32 cellular contexts compared by ENCODE assay signal in genomic region chr1:7280257-7280656, GRCh38.
"Had no signal": no experiment of that assay in that cellular context is flagged by ENCODE, and none has a peak within 500 bp of the region (broad histone marks: within the 10 kb centered on the region; RNA-seq: fewer than 3 reads in every experiment).

No MANE protein-coding gene starts in this region.

- H3K9me3 Mint-ChIP-seq: activated CD4-positive, alpha-beta memory T cell treated with anti-CD3 and anti-CD28 coated beads, Interleukin-2, amount 10 ng/mL, durations not matched to agents 7 days and 5 days; activated CD4-positive, alpha-beta T cell treated with anti-CD3 and anti-CD28 coated beads, Interleukin-2, amount 10 ng/mL, durations not matched to agents 7 days and 5 days; activated T-cell treated with anti-CD3 and anti-CD28 coated beads, Interleukin-2, amount 50 U/mL, for 24 hours; activated T-helper 17 cell treated with anti-CD3 and anti-CD28 coated beads, Interleukin-2, amount 50 U/mL, for 72 hours; stimulated activated naive CD8-positive, alpha-beta T cell treated with anti-CD3 and anti-CD28 coated beads, Interleukin-15, Interleukin-2, amounts not matched to agents 100 ng/mL and 50 ng/mL, for 24 hours had no signal

- H3K4me3 Mint-ChIP-seq: activated CD4-positive, alpha-beta memory T cell treated with anti-CD3 and anti-CD28 coated beads, Interleukin-2, amount 10 ng/mL, durations not matched to agents 7 days and 5 days; activated CD4-positive, alpha-beta T cell treated with anti-CD3 and anti-CD28 coated beads, Interleukin-2, amount 10 ng/mL, durations not matched to agents 7 days and 5 days; activated T-cell treated with anti-CD3 and anti-CD28 coated beads, Interleukin-2, amount 50 U/mL, for 24 hours; activated T-helper 17 cell treated with anti-CD3 and anti-CD28 coated beads, Interleukin-2, amount 50 U/mL, for 72 hours; naive thymus-derived CD4-positive, alpha-beta T cell; neural crest cell; stimulated activated effector memory CD8-positive, alpha-beta T cell treated with anti-CD3 and anti-CD28 coated beads, Interleukin-12 subunit alpha, Interleukin-12 subunit beta, amount 100 ng/mL, for 72 hours; stimulated activated naive CD8-positive, alpha-beta T cell treated with anti-CD3 and anti-CD28 coated beads, Interleukin-15, Interleukin-2, amounts not matched to agents 100 ng/mL and 50 ng/mL, for 24 hours; WTC11 had no signal

- DNase-seq: activated CD4-positive, alpha-beta memory T cell treated with anti-CD3 and anti-CD28 coated beads, Interleukin-2, amount 10 ng/mL, durations not matched to agents 7 days and 5 days; activated CD4-positive, alpha-beta T cell treated with anti-CD3 and anti-CD28 coated beads for 1 hour; activated CD4-positive, alpha-beta T cell treated with anti-CD3 and anti-CD28 coated beads, Interleukin-2, amount 10 ng/mL, durations not matched to agents 7 days and 5 days; activated CD8-positive, alpha-beta memory T cell treated with anti-CD3 and anti-CD28 coated beads, Interleukin-2, amount 50 U/mL, for 48 hours; activated gamma-delta T cell treated with Interleukin-2 at 50 U/mL for 16 hours; activated naive CD4-positive, alpha-beta T cell treated with anti-CD3 and anti-CD28 coated beads, Interleukin-2, amount 50 U/mL, for 16 hours; activated T-cell treated with anti-CD3 and anti-CD28 coated beads, Interleukin-2, amount 50 U/mL, for 24 hours; amniotic stem cell; brain microvascular endothelial cell; dermis blood vessel endothelial cell; effector CD8-positive, alpha-beta T cell; left ventricle myocardium superior; midbrain; naive thymus-derived CD4-positive, alpha-beta T cell; nucleus accumbens; psoas muscle; sigmoid colon; small intestine; stimulated activated CD4-positive, alpha-beta T cell treated with anti-CD3 and anti-CD28 coated beads, Interleukin-4, amount 100 ng/mL, for 24 hours; T-helper 2 cell; upper lobe of left lung had no signal

- H3K36me3 Mint-ChIP-seq: naive thymus-derived CD4-positive, alpha-beta T cell; stimulated activated effector memory CD8-positive, alpha-beta T cell treated with anti-CD3 and anti-CD28 coated beads, Interleukin-12 subunit alpha, Interleukin-12 subunit beta, amount 100 ng/mL, for 72 hours had no signal

- H3K79me2 ChIP-seq: parathyroid adenoma had no signal

- H3K4me1 Mint-ChIP-seq: activated CD4-positive, alpha-beta memory T cell treated with anti-CD3 and anti-CD28 coated beads, Interleukin-2, amount 10 ng/mL, durations not matched to agents 7 days and 5 days; activated CD4-positive, alpha-beta T cell treated with anti-CD3 and anti-CD28 coated beads, Interleukin-2, amount 10 ng/mL, durations not matched to agents 7 days and 5 days; activated T-helper 17 cell treated with anti-CD3 and anti-CD28 coated beads, Interleukin-2, amount 50 U/mL, for 72 hours; naive thymus-derived CD4-positive, alpha-beta T cell; neural crest cell; stimulated activated effector memory CD8-positive, alpha-beta T cell treated with anti-CD3 and anti-CD28 coated beads, Interleukin-12 subunit alpha, Interleukin-12 subunit beta, amount 100 ng/mL, for 72 hours had no signal

- H3K27ac ChIP-seq: brain microvascular endothelial cell, epithelial cell of prostate, parathyroid adenoma, psoas muscle, sigmoid colon, upper lobe of left lung had no signal

- ATAC-seq: activated T-helper 17 cell treated with anti-CD3 and anti-CD28 coated beads, Interleukin-2, amount 50 U/mL, for 72 hours; left ventricle myocardium superior; naive thymus-derived CD4-positive, alpha-beta T cell; psoas muscle; stimulated activated effector memory CD8-positive, alpha-beta T cell treated with anti-CD3 and anti-CD28 coated beads, Interleukin-12 subunit alpha, Interleukin-12 subunit beta, amount 100 ng/mL, for 72 hours had no signal

- H2AFZ ChIP-seq: parathyroid adenoma had no signal

- FAIRE-seq: astrocyte, endometrium, frontal cortex, islet of Langerhans, small intestine had no signal

- H3K4me3 ChIP-seq: psoas muscle, sigmoid colon, upper lobe of left lung had no signal

- H3K27me3 ChIP-seq: brain microvascular endothelial cell, sigmoid colon, upper lobe of left lung had no signal

- H3K36me3 ChIP-seq: brain microvascular endothelial cell, sigmoid colon, upper lobe of left lung had no signal

- H3K4me1 ChIP-seq: parathyroid adenoma, psoas muscle, sigmoid colon, upper lobe of left lung had no signal

- H3K27ac Mint-ChIP-seq: activated CD4-positive, alpha-beta memory T cell treated with anti-CD3 and anti-CD28 coated beads, Interleukin-2, amount 10 ng/mL, durations not matched to agents 7 days and 5 days; activated CD4-positive, alpha-beta T cell treated with anti-CD3 and anti-CD28 coated beads, Interleukin-2, amount 10 ng/mL, durations not matched to agents 7 days and 5 days; activated T-cell treated with anti-CD3 and anti-CD28 coated beads, Interleukin-2, amount 50 U/mL, for 24 hours; activated T-helper 17 cell treated with anti-CD3 and anti-CD28 coated beads, Interleukin-2, amount 50 U/mL, for 72 hours; naive thymus-derived CD4-positive, alpha-beta T cell; stimulated activated effector memory CD8-positive, alpha-beta T cell treated with anti-CD3 and anti-CD28 coated beads, Interleukin-12 subunit alpha, Interleukin-12 subunit beta, amount 100 ng/mL, for 72 hours; stimulated activated naive CD8-positive, alpha-beta T cell treated with anti-CD3 and anti-CD28 coated beads, Interleukin-15, Interleukin-2, amounts not matched to agents 100 ng/mL and 50 ng/mL, for 24 hours; WTC11 had no signal

- H3K9ac ChIP-seq: parathyroid adenoma had no signal
